9 cellular contexts compared by ENCODE assay signal in the genomic region with DNA sequence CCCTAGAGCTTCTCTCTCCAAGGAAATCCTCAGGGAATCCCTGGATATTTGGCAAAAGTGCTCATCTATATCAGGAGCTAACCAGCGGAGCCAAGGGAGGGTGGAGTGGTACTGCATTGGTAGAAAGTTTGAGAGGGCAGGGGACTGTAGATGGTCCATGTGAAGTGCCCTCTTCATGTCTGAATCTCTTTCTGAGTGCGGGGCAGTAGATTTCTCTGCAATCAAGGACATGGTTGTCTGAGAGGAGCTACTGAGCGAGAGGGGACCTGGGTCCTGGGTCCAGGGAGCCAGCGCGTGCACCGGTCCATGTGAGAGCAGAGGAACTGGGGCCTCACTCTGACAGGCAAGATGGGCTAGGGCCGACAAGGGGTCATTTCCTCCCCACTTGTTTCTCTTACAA. TPM values are rescaled to one million over a fixed set of nuclear protein-coding genes. Genes with fewer than 3 reads are reported as not detected.
A peak's percentile ranks its signal among the peaks of the same experiment; 100 is the strongest.
DNase-seq lines count a peak whose midpoint lies in the region; ATAC-seq and TF ChIP-seq lines count a peak whose summit lies in the region.
"Had no signal": no experiment of that assay in that cellular context is flagged by ENCODE, and none has a peak within 500 bp of the region (broad histone marks: within the 10 kb centered on the region; RNA-seq: fewer than 3 reads in every experiment).

No MANE protein-coding gene starts in this region.

- peaks cover 8% of the 10 kb centered on the region; the same call in 1 of the 2 replicates for H3F3A ChIP-seq in PC-9 (ENCODE audit: insufficient read depth, low read depth)

- H3K9me3 ChIP-seq in CD4-positive, CD25-positive, alpha-beta regulatory T cell (ENCODE audit: control insufficient read depth in 2 of 2, low read length in 2 of 2): no peaks in the 10 kb centered on the region
- H3K9me3 ChIP-seq in PC-9 (ENCODE audit: insufficient read depth, low read depth) (no peaks in the 10 kb centered on the region), ectodermal cell (ENCODE audit: control insufficient read depth, low read length) (no peaks in the 10 kb centered on the region)
- H3K9me3 ChIP-seq: left lung had no signal

- no peaks in the 10 kb centered on the region for H3K27me3 ChIP-seq in CD4-positive, CD25-positive, alpha-beta regulatory T cell (ENCODE audit: control insufficient read depth, insufficient read depth, low read length)
- 0 out of 2 replicates have a peak, but pooled peaks cover 3% of the 10 kb centered on the region for H3K27me3 ChIP-seq in PC-9 (ENCODE audit: insufficient read depth, low read depth)
- no peaks in the 10 kb centered on the region for H3K27me3 ChIP-seq in ectodermal cell (ENCODE audit: control insufficient read depth, insufficient read depth, low read length, poor library complexity, severe bottlenecking)
- H3K27me3 ChIP-seq: left lung had no signal

- H3K4me3 ChIP-seq in CD4-positive, CD25-positive, alpha-beta regulatory T cell (ENCODE audit: low read depth, low read length): no peak overlapping the region
- no peak overlapping the region for H3K4me3 ChIP-seq in PC-9
- H3K4me3 ChIP-seq in ectodermal cell (ENCODE audit: insufficient read depth, low read depth, low read length): peak overlapping the region; percentile 54

- intact Hi-C loops in PC-9 (cut with micrococcal nuclease; ENCODE audit: unreplicated experiment): no loop called here

- no peaks in the 10 kb centered on the region for H3K36me3 ChIP-seq in CD4-positive, CD25-positive, alpha-beta regulatory T cell (ENCODE audit: control insufficient read depth, insufficient read depth, low read length)
- H3K36me3 ChIP-seq in PC-9 (ENCODE audit: low read depth) (no peaks in the 10 kb centered on the region), ectodermal cell (ENCODE audit: control insufficient read depth, insufficient read depth, low read length) (no peaks in the 10 kb centered on the region)
- H3K36me3 ChIP-seq: left lung had no signal

- H3K4me3 Mint-ChIP-seq in CD4-positive, CD25-positive, alpha-beta regulatory T cell: peak overlapping the region; percentile 76 to 89 (median 80)
- peak overlapping the region; percentile 72 for H3K4me3 Mint-ChIP-seq in neural crest cell

- no peak for TF ChIP-seq CTCF in PC-9 (conservative IDR thresholded peaks at IDR 0.05)
- no peak for TF ChIP-seq CTCF in neural crest cell (conservative IDR thresholded peaks at IDR 0.05)

- no peak for ATAC-seq in CD4-positive, CD25-positive, alpha-beta regulatory T cell (ENCODE audit: low read depth in 2 of 2)
- no peak for ATAC-seq in GM18519 (IDR thresholded peaks at IDR 0.05; ENCODE audit: low FRiP score, unreplicated experiment)
- ATAC-seq in GM21447 (IDR thresholded peaks at IDR 0.05; ENCODE audit: unreplicated experiment): no peak

- no peak overlapping the region for H3K27ac ChIP-seq in CD4-positive, CD25-positive, alpha-beta regulatory T cell (ENCODE audit: insufficient read depth, low read length, poor library complexity, severe bottlenecking)
- H3K27ac ChIP-seq in PC-9 (no peak overlapping the region), ectodermal cell (ENCODE audit: insufficient read depth, low read depth, low read length, poor library complexity, severe bottlenecking) (peak overlapping the region; percentile 89)

- BruUV-seq in PC-9 (replicated peaks; lab: Mats Ljungman, UMichigan): no TSS peak

- H3K4me1 ChIP-seq in CD4-positive, CD25-positive, alpha-beta regulatory T cell (ENCODE audit: control insufficient read depth, insufficient read depth, low read length, poor library complexity, severe bottlenecking): peaks cover 26% of the 10 kb centered on the region
- H3K4me1 ChIP-seq in PC-9 (replicated peaks; ENCODE audit: insufficient read depth) (0 out of 2 replicates have a peak, but pooled peaks cover 8% of the 10 kb centered on the region), ectodermal cell (ENCODE audit: control insufficient read depth, insufficient read depth, low read length) (peaks cover 35% of the 10 kb centered on the region)

- H3K27ac Mint-ChIP-seq in CD4-positive, CD25-positive, alpha-beta regulatory T cell: peak overlapping the region; percentile 51 to 87 (median 73)
- peak overlapping the region; percentile 86 for H3K27ac Mint-ChIP-seq in neural crest cell (ENCODE audit: unreplicated experiment)

- no peaks in the 10 kb centered on the region for H3K79me2 ChIP-seq in PC-9 (ENCODE audit: low read depth)

- 0 out of 2 replicates have a peak overlapping the region, but pooled peaks have one; percentile 84 for H2AFZ ChIP-seq in PC-9

- H3K9me2 ChIP-seq in PC-9 (ENCODE audit: insufficient read depth): no peaks in the 10 kb centered on the region

- POLR2A ChIA-PET in PC-9 (lab: Charles Lee; ENCODE audit: unreplicated experiment): interaction anchor here (0.5 to 0.7 kb wide), 2 partner anchors 11 to 255 kb away, joined by 3 to 4 read pairs; no protein-coding TSS in a partner anchor

- H3K27me3 Mint-ChIP-seq in CD4-positive, CD25-positive, alpha-beta regulatory T cell: peaks cover 13% of the 10 kb centered on the region
- no peaks in the 10 kb centered on the region for H3K27me3 Mint-ChIP-seq in neural crest cell (ENCODE audit: low read depth)

- no peaks in the 10 kb centered on the region for H3K9me3 Mint-ChIP-seq in CD4-positive, CD25-positive, alpha-beta regulatory T cell
- no peaks in the 10 kb centered on the region for H3K9me3 Mint-ChIP-seq in neural crest cell

- peak overlapping the region; percentile 96; the same call in 1 of the 2 replicates for H3K4me2 ChIP-seq in PC-9

- H3K4me1 Mint-ChIP-seq in CD4-positive, CD25-positive, alpha-beta regulatory T cell: peaks cover 13 to 31% (median 21%) of the 10 kb centered on the region in 4 donors
- H3K4me1 Mint-ChIP-seq in neural crest cell: peaks cover 49% of the 10 kb centered on the region

- CTCF ChIA-PET in PC-9 (lab: Charles Lee): no interaction called here

- H4K20me1 ChIP-seq in PC-9 (ENCODE audit: insufficient read depth): no peaks in the 10 kb centered on the region

- WGBS in ectodermal cell, 2 experiments: 78 to 79% methylated on average over 7 of the region's 7 CpGs

- DNase-seq in CD4-positive, CD25-positive, alpha-beta regulatory T cell: peak in 1 of 3 donors; percentile 14
- DNase-seq in PC-9 (no peak), neural crest cell (ENCODE audit: low read depth, low spot score) (no peak), NOMO-1 treated with dmso at 0.1 percent for 144 hours (lab: John Stamatoyannopoulos, UW; ENCODE audit: unreplicated experiment) (no peak), AG08395 (ENCODE audit: low spot score) (no peak)
- DNase-seq: left lung had no signal

- H3K36me3 Mint-ChIP-seq in CD4-positive, CD25-positive, alpha-beta regulatory T cell: no peaks in the 10 kb centered on the region
- H3K36me3 Mint-ChIP-seq in neural crest cell (ENCODE audit: low read depth): no peaks in the 10 kb centered on the region

RNA-seq across cellular contexts. Expression of a gene that starts 0.7 kb away (rescaled TPM):
- total RNA-seq in CD4-positive, CD25-positive, alpha-beta regulatory T cell: 3.9 TPM
- polyA plus RNA-seq in CD4-positive, CD25-positive, alpha-beta regulatory T cell: 1 to 10 TPM in 3 of 4 donors, under 1 TPM in 1; 0.78 to 1.5 (median 1.3) TPM
- total RNA-seq in PC-9 (2021) (4.4 and 4.9 TPM in 2 replicates), neural crest cell (24.4 and 24.6 TPM in 2 replicates)
- polyA plus RNA-seq in ectodermal cell (2013, experiment 1 of 4): 26.1 TPM
- polyA plus RNA-seq in ectodermal cell (2013, experiment 2 of 4): 30.1 TPM
- polyA plus RNA-seq in ectodermal cell (2013, experiment 3 of 4): 25.6 TPM
- polyA plus RNA-seq in ectodermal cell (2013, experiment 4 of 4): 31.5 TPM

RNA-seq across cellular contexts. Expression of a gene that starts 19.1 kb away (rescaled TPM):
- total RNA-seq in CD4-positive, CD25-positive, alpha-beta regulatory T cell: not detected
- under 1 TPM in 1 of 4 donors, not detected in 3; 0.41 TPM for polyA plus RNA-seq in CD4-positive, CD25-positive, alpha-beta regulatory T cell
- 2.9 and 6.4 TPM in 2 replicates for total RNA-seq in PC-9 (2021)
- not detected for polyA plus RNA-seq in ectodermal cell (2013, experiment 1 of 4)
- 0.46 TPM for polyA plus RNA-seq in ectodermal cell (2013, experiment 2 of 4)
- 0.27 TPM for polyA plus RNA-seq in ectodermal cell (2013, experiment 3 of 4)
- polyA plus RNA-seq in ectodermal cell (2013, experiment 4 of 4): 0.41 TPM
- not detected in 2 replicates for total RNA-seq in neural crest cell

RNA-seq across cellular contexts. Expression of a gene that starts 25.3 kb away (rescaled TPM):
- not detected for total RNA-seq in CD4-positive, CD25-positive, alpha-beta regulatory T cell
- not detected for polyA plus RNA-seq in CD4-positive, CD25-positive, alpha-beta regulatory T cell
- total RNA-seq in PC-9 (2021) (0.28 and 0.80 TPM in 2 replicates), neural crest cell (not detected in 2 replicates)
- 0.78 TPM for polyA plus RNA-seq in ectodermal cell (2013, experiment 1 of 4)
- 0.91 TPM for polyA plus RNA-seq in ectodermal cell (2013, experiment 2 of 4)
- 0.96 TPM for polyA plus RNA-seq in ectodermal cell (2013, experiment 3 of 4)
- polyA plus RNA-seq in ectodermal cell (2013, experiment 4 of 4): 0.28 TPM

RNA-seq across cellular contexts. Expression of a gene that starts 26.3 kb away (rescaled TPM):
- total RNA-seq in CD4-positive, CD25-positive, alpha-beta regulatory T cell: not detected
- polyA plus RNA-seq in CD4-positive, CD25-positive, alpha-beta regulatory T cell: not detected
- total RNA-seq in PC-9 (2021) (not detected in 2 replicates), neural crest cell (not detected in 2 replicates)
- 3.0 TPM for polyA plus RNA-seq in ectodermal cell (2013, experiment 1 of 4)
- polyA plus RNA-seq in ectodermal cell (2013, experiment 2 of 4): 2.5 TPM
- 6.8 TPM for polyA plus RNA-seq in ectodermal cell (2013, experiment 3 of 4)
- 3.3 TPM for polyA plus RNA-seq in ectodermal cell (2013, experiment 4 of 4)

RNA-seq across cellular contexts. Expression of a gene that starts 58.5 kb away (rescaled TPM):
- 8.3 TPM for total RNA-seq in CD4-positive, CD25-positive, alpha-beta regulatory T cell
- polyA plus RNA-seq in CD4-positive, CD25-positive, alpha-beta regulatory T cell: 10 to 100 TPM; 24.6 to 44.6 (median 27.4) TPM
- 27.4 and 46.8 TPM in 2 replicates for total RNA-seq in PC-9 (2021)
- 58.3 TPM for polyA plus RNA-seq in ectodermal cell (2013, experiment 1 of 4)
- 62.5 TPM for polyA plus RNA-seq in ectodermal cell (2013, experiment 2 of 4)
- polyA plus RNA-seq in ectodermal cell (2013, experiment 3 of 4): 59.3 TPM
- 65.6 TPM for polyA plus RNA-seq in ectodermal cell (2013, experiment 4 of 4)
- total RNA-seq in neural crest cell: 22.8 and 24.8 TPM in 2 replicates
